ENCODE assay signal across 19 cellular contexts in the genomic region with DNA sequence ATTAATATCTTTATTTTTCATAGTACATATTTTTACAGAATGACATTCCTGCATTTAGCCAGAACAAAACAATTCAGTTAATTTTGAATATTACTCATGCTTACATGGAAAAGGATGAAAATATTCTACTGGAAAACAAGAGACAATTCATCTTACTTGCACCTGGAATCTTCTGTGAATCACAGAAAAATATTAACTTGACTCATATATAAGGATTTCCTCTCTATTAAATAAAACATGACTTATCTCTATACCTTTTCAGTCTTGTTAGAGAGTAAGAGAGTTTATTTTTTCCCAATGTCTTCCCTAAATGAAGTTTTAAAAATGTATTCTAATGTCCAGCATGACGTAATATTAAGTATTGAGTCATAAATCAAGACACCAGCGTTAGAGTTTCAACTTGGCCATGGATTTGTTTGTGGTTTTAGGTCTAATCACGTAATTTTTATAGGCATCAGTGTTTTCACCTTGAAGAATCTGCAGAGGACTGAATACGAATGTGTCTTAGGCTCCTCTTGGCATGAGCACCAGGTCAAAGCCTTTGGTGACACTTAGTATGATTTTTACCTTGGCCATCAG.
"Had no signal": no experiment of that assay in that cellular context is flagged by ENCODE, and none has a peak within 500 bp of the region (broad histone marks: within the 10 kb centered on the region; RNA-seq: fewer than 3 reads in every experiment).

No MANE protein-coding gene starts in this region.

- H3K27ac ChIP-seq: psoas muscle, WERI-Rb-1 had no signal

- H3K4me1 ChIP-seq: psoas muscle had no signal

- DNase-seq: activated CD4-positive, alpha-beta T cell treated with anti-CD3 and anti-CD28 coated beads for 4 hours; activated CD8-positive, alpha-beta memory T cell treated with anti-CD3 and anti-CD28 coated beads, Interleukin-2, amount 50 U/mL, for 4 hours; activated CD8-positive, alpha-beta T cell treated with anti-CD3 and anti-CD28 coated beads for 36 hours; activated naive CD4-positive, alpha-beta T cell treated with Interleukin-2 at 50 U/mL for 16 hours; activated naive CD8-positive, alpha-beta T cell treated with anti-CD3 and anti-CD28 coated beads, Interleukin-2, amount 50 U/mL, for 24 hours; cortex of kidney; effector memory CD8-positive, alpha-beta T cell; occipital lobe; psoas muscle; stimulated activated CD4-positive, alpha-beta T cell treated with anti-CD3 and anti-CD28 coated beads, Interleukin-4, amount 100 ng/mL, for 1 hour; stimulated activated CD8-positive, alpha-beta memory T cell treated with anti-CD3 and anti-CD28 coated beads, Interleukin-4, amount 100 ng/mL, for 48 hours; stimulated activated naive CD8-positive, alpha-beta T cell treated with anti-CD3 and anti-CD28 coated beads, Interleukin-15, Interleukin-2, amounts not matched to agents 100 U/mL and 50 U/mL, for 24 hours; T-cell; WERI-Rb-1 had no signal

- H3K36me3 Mint-ChIP-seq: memory B cell, T-cell had no signal

- H3K27ac Mint-ChIP-seq: activated CD8-positive, alpha-beta T cell treated with anti-CD3 and anti-CD28 coated beads for 36 hours; activated naive CD8-positive, alpha-beta T cell treated with anti-CD3 and anti-CD28 coated beads, Interleukin-2, amount 50 U/mL, for 24 hours; effector memory CD8-positive, alpha-beta T cell; memory B cell; nephron; T-cell had no signal

- ATAC-seq: activated CD8-positive, alpha-beta T cell treated with anti-CD3 and anti-CD28 coated beads for 36 hours; activated naive CD8-positive, alpha-beta T cell treated with anti-CD3 and anti-CD28 coated beads, Interleukin-2, amount 50 U/mL, for 24 hours; effector memory CD8-positive, alpha-beta T cell; left lobe of liver; psoas muscle; sciatic nerve; stimulated activated naive CD8-positive, alpha-beta T cell treated with anti-CD3 and anti-CD28 coated beads, Interleukin-15, Interleukin-2, amounts not matched to agents 100 U/mL and 50 U/mL, for 24 hours; T-cell had no signal

- H3K9me3 ChIP-seq: psoas muscle had no signal

- H3K27me3 Mint-ChIP-seq: activated CD8-positive, alpha-beta T cell treated with anti-CD3 and anti-CD28 coated beads for 36 hours; activated naive CD8-positive, alpha-beta T cell treated with anti-CD3 and anti-CD28 coated beads, Interleukin-2, amount 50 U/mL, for 24 hours; central memory CD8-positive, alpha-beta T cell; effector memory CD8-positive, alpha-beta T cell; memory B cell; T-cell had no signal

- H3K4me1 Mint-ChIP-seq: activated naive CD8-positive, alpha-beta T cell treated with anti-CD3 and anti-CD28 coated beads, Interleukin-2, amount 50 U/mL, for 24 hours; central memory CD8-positive, alpha-beta T cell; memory B cell; T-cell had no signal

- H3K36me3 ChIP-seq: WERI-Rb-1 had no signal

- H3K4me3 Mint-ChIP-seq: activated CD8-positive, alpha-beta T cell treated with anti-CD3 and anti-CD28 coated beads for 36 hours; activated naive CD8-positive, alpha-beta T cell treated with anti-CD3 and anti-CD28 coated beads, Interleukin-2, amount 50 U/mL, for 24 hours; central memory CD8-positive, alpha-beta T cell; effector memory CD8-positive, alpha-beta T cell; memory B cell; nephron; T-cell had no signal

- H3K9me3 Mint-ChIP-seq: activated naive CD8-positive, alpha-beta T cell treated with anti-CD3 and anti-CD28 coated beads, Interleukin-2, amount 50 U/mL, for 24 hours had no signal

- H3K4me3 ChIP-seq: psoas muscle had no signal
